27 cellular contexts compared by ENCODE assay signal in genomic region chr6:151490996-151491395, GRCh38. TPM values are rescaled to one million over a fixed set of nuclear protein-coding genes. Genes with fewer than 3 reads are reported as not detected.
"Had no signal": no experiment of that assay in that cellular context is flagged by ENCODE, and none has a peak within 500 bp of the region (broad histone marks: within the 10 kb centered on the region; RNA-seq: fewer than 3 reads in every experiment).

No MANE protein-coding gene starts in this region.

- H3K4me1 ChIP-seq: neural progenitor cell, parathyroid adenoma, prostate gland had no signal

- FAIRE-seq: colon, endothelial cell of umbilical vein, keratinocyte, small intestine had no signal

- H3K27ac ChIP-seq: foreskin keratinocyte, left lung, lower lobe of right lung, neural progenitor cell, parathyroid adenoma, prostate gland, stomach, thoracic aorta, transverse colon had no signal

- H3K79me2 ChIP-seq: parathyroid adenoma had no signal

- H2AFZ ChIP-seq: neural progenitor cell, parathyroid adenoma had no signal

- H3K4me3 Mint-ChIP-seq: endodermal cell, immature natural killer cell, memory B cell, mesothelial cell of epicardium, natural killer cell, neural progenitor cell had no signal

- H3K9me3 ChIP-seq: left lung, lower lobe of right lung, prostate gland, stomach, thoracic aorta, transverse colon had no signal

- DNase-seq: cerebellar nuclear complex; dermis blood vessel endothelial cell; effector CD4-positive, alpha-beta T cell; endodermal cell; erythroblast; foreskin keratinocyte; immature natural killer cell; left lung; lower lobe of right lung; natural killer cell; nucleus accumbens; small intestine; stimulated activated CD4-positive, alpha-beta T cell treated with anti-CD3 and anti-CD28 coated beads, Interleukin-12 subunit alpha, Interleukin-12 subunit beta, amount 100 ng/mL, for 4 hours; stimulated activated naive CD4-positive, alpha-beta T cell; stomach; substantia nigra; transverse colon had no signal

- H3K36me3 ChIP-seq: left lung, lower lobe of right lung, neural progenitor cell, prostate gland, stomach, thoracic aorta, transverse colon had no signal

- H3K27ac Mint-ChIP-seq: endodermal cell, immature natural killer cell, memory B cell, mesothelial cell of epicardium, natural killer cell, neural progenitor cell had no signal

- ATAC-seq: foreskin keratinocyte, left lung, lower lobe of right lung, natural killer cell had no signal

- H3K36me3 Mint-ChIP-seq: immature natural killer cell, memory B cell, mesothelial cell of epicardium, natural killer cell, neural progenitor cell had no signal

- H3K4me3 ChIP-seq: left lung, lower lobe of right lung, neural progenitor cell, prostate gland, stomach, thoracic aorta, transverse colon had no signal

- H3K4me2 ChIP-seq: neural progenitor cell had no signal

- H3K9ac ChIP-seq: neural progenitor cell, parathyroid adenoma had no signal

- H3K9me3 Mint-ChIP-seq: endodermal cell, immature natural killer cell, memory B cell, mesothelial cell of epicardium, natural killer cell, neural progenitor cell had no signal

RNA-seq across cellular contexts. Expression of gene CCDC170, which starts 2.8 kb away (rescaled TPM):
- total RNA-seq: dermis blood vessel endothelial cell, foreskin keratinocyte, myocyte had no signal
